In the genomic region with DNA sequence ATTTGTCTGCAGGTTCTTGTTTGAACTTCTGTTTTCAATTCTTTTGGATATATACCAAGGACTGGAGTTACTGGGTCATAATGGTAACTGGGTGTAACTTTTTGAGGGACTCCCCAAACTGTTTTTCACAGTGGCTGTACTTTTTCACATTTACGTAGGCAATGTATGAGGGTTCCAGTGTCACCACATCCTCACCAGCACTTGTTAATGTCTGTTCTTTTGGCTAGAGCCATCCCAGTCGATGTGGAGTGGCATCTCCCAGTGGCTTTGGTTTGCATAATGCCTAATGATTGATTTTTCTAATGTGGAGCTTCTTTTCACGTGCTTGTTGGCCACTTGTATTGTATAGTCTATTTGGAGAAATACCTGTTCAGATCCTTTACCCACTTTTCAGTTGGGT, we compare ENCODE assay signal across 3 cellular contexts.
TF ChIP-seq lines count a peak whose summit lies in the region.

No MANE protein-coding gene starts in this region.

TF ChIP-seq in A549, 52 proteins besides CTCF, POLR2A, EP300 and RAD21:
- no peak for TF ChIP-seq ZFP36 (IDR thresholded peaks at IDR 0.05; ENCODE audit: borderline replicate concordance, partially characterized antibody)
- TF ChIP-seq, protein P1, sequence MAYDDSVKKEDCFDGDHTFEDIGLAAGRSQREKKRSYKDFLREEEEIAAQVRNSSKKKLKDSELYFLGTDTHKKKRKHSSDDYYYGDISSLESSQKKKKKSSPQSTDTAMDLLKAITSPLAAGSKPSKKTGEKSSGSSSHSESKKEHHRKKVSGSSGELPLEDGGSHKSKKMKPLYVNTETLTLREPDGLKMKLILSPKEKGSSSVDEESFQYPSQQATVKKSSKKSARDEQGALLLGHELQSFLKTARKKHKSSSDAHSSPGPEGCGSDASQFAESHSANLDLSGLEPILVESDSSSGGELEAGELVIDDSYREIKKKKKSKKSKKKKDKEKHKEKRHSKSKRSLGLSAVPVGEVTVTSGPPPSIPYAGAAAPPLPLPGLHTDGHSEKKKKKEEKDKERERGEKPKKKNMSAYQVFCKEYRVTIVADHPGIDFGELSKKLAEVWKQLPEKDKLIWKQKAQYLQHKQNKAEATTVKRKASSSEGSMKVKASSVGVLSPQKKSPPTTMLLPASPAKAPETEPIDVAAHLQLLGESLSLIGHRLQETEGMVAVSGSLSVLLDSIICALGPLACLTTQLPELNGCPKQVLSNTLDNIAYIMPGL (CRISPR knock-in tag; IDR thresholded peaks at IDR 0.05; ENCODE audit: borderline replicate concordance) = no peak
- no peak for TF ChIP-seq CEBPB (IDR thresholded peaks at IDR 0.05)
- TF ChIP-seq, protein P2, sequence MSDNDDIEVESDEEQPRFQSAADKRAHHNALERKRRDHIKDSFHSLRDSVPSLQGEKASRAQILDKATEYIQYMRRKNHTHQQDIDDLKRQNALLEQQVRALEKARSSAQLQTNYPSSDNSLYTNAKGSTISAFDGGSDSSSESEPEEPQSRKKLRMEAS (IDR thresholded peaks at IDR 0.05) = no peak
- TF ChIP-seq MYC (IDR thresholded peaks at IDR 0.05; ENCODE audit: borderline replicate concordance, low read length) = no peak
- TF ChIP-seq TP53 (CRISPR knock-in tag; IDR thresholded peaks at IDR 0.05) = no peak
- TF ChIP-seq SREBF2 (IDR thresholded peaks at IDR 0.05) = no peak
- TF ChIP-seq CBX2 (IDR thresholded peaks at IDR 0.05; ENCODE audit: borderline replicate concordance, low read depth) = no peak
- TF ChIP-seq, protein P3, sequence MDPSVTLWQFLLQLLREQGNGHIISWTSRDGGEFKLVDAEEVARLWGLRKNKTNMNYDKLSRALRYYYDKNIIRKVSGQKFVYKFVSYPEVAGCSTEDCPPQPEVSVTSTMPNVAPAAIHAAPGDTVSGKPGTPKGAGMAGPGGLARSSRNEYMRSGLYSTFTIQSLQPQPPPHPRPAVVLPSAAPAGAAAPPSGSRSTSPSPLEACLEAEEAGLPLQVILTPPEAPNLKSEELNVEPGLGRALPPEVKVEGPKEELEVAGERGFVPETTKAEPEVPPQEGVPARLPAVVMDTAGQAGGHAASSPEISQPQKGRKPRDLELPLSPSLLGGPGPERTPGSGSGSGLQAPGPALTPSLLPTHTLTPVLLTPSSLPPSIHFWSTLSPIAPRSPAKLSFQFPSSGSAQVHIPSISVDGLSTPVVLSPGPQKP (IDR thresholded peaks at IDR 0.05; ENCODE audit: low read depth, low read length) = no peak
- TF ChIP-seq, protein P4, sequence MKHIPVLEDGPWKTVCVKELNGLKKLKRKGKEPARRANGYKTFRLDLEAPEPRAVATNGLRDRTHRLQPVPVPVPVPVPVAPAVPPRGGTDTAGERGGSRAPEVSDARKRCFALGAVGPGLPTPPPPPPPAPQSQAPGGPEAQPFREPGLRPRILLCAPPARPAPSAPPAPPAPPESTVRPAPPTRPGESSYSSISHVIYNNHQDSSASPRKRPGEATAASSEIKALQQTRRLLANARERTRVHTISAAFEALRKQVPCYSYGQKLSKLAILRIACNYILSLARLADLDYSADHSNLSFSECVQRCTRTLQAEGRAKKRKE (CRISPR knock-in tag; IDR thresholded peaks at IDR 0.05; ENCODE audit: low read depth) = no peak
- no peak for TF ChIP-seq POLR2AphosphoS2 (conservative IDR thresholded peaks at IDR 0.05; ENCODE audit: low read length)

TF ChIP-seq in HEK293, 187 proteins besides CTCF, POLR2A, EP300 and RAD21:
- TF ChIP-seq, protein P5, sequence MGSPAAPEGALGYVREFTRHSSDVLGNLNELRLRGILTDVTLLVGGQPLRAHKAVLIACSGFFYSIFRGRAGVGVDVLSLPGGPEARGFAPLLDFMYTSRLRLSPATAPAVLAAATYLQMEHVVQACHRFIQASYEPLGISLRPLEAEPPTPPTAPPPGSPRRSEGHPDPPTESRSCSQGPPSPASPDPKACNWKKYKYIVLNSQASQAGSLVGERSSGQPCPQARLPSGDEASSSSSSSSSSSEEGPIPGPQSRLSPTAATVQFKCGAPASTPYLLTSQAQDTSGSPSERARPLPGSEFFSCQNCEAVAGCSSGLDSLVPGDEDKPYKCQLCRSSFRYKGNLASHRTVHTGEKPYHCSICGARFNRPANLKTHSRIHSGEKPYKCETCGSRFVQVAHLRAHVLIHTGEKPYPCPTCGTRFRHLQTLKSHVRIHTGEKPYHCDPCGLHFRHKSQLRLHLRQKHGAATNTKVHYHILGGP (tag by site-specific recombination; IDR thresholded peaks at IDR 0.05) = no peak
- no peak for TF ChIP-seq GLI2 (tag by site-specific recombination; IDR thresholded peaks at IDR 0.05; ENCODE audit: borderline replicate concordance, low read depth)
- TF ChIP-seq, protein P6, sequence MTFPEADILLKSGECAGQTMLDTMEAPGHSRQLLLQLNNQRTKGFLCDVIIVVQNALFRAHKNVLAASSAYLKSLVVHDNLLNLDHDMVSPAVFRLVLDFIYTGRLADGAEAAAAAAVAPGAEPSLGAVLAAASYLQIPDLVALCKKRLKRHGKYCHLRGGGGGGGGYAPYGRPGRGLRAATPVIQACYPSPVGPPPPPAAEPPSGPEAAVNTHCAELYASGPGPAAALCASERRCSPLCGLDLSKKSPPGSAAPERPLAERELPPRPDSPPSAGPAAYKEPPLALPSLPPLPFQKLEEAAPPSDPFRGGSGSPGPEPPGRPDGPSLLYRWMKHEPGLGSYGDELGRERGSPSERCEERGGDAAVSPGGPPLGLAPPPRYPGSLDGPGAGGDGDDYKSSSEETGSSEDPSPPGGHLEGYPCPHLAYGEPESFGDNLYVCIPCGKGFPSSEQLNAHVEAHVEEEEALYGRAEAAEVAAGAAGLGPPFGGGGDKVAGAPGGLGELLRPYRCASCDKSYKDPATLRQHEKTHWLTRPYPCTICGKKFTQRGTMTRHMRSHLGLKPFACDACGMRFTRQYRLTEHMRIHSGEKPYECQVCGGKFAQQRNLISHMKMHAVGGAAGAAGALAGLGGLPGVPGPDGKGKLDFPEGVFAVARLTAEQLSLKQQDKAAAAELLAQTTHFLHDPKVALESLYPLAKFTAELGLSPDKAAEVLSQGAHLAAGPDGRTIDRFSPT (tag by site-specific recombination; IDR thresholded peaks at IDR 0.05) = no peak
- TF ChIP-seq ZNF184 (tag by site-specific recombination; IDR thresholded peaks at IDR 0.05) = peak; percentile 93
- TF ChIP-seq ZSCAN23 (tag by site-specific recombination; IDR thresholded peaks at IDR 0.05) = no peak

TF ChIP-seq in H1, 55 proteins besides CTCF, POLR2A, EP300 and RAD21:
- no peak for TF ChIP-seq SP2 (IDR thresholded peaks at IDR 0.05; ENCODE audit: low read length)
- TF ChIP-seq CREB1 (IDR thresholded peaks at IDR 0.05) = no peak
- no peak for TF ChIP-seq HDAC2 (IDR thresholded peaks at IDR 0.05; ENCODE audit: borderline replicate concordance in 1 of 2, low read depth in 2 of 2, low read length in 2 of 2)
- no peak for TF ChIP-seq GABPA (IDR thresholded peaks at IDR 0.05; ENCODE audit: borderline replicate concordance, insufficient read depth, low read length)
- TF ChIP-seq, protein P2 (IDR thresholded peaks at IDR 0.05) = no peak
- TF ChIP-seq, protein P7, sequence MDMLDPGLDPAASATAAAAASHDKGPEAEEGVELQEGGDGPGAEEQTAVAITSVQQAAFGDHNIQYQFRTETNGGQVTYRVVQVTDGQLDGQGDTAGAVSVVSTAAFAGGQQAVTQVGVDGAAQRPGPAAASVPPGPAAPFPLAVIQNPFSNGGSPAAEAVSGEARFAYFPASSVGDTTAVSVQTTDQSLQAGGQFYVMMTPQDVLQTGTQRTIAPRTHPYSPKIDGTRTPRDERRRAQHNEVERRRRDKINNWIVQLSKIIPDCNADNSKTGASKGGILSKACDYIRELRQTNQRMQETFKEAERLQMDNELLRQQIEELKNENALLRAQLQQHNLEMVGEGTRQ (IDR thresholded peaks at IDR 0.05; ENCODE audit: low read length) = no peak
- no peak for TF ChIP-seq NANOG (IDR thresholded peaks at IDR 0.05; ENCODE audit: insufficient read depth, low read depth, low read length, poor library complexity, severe bottlenecking)
- TF ChIP-seq HDAC6 (IDR thresholded peaks at IDR 0.05; ENCODE audit: low read depth, low read length) = no peak
- no peak for TF ChIP-seq GTF2F1 (IDR thresholded peaks at IDR 0.05; ENCODE audit: borderline replicate concordance, low read depth, low read length)
